21 cellular contexts compared by ENCODE assay signal in genomic region chr1:201260648-201261311, GRCh38. TPM values are rescaled to one million over a fixed set of nuclear protein-coding genes. Genes with fewer than 3 reads are reported as not detected.
DNase-seq lines count a peak whose midpoint lies in the region; ATAC-seq and TF ChIP-seq lines count a peak whose summit lies in the region.
"Had no signal": no experiment of that assay in that cellular context is flagged by ENCODE, and none has a peak within 500 bp of the region (broad histone marks: within the 10 kb centered on the region; RNA-seq: fewer than 3 reads in every experiment).

No MANE protein-coding gene starts in this region.

- intact Hi-C loops in CD8-positive, alpha-beta T cell (cut with DNase I, micrococcal nuclease), result no loop called here
- intact Hi-C loops in Caco-2 (cut with micrococcal nuclease; ENCODE audit: unreplicated experiment), result no loop called here

- TF ChIP-seq CTCF in CD8-positive, alpha-beta T cell (IDR thresholded peaks at IDR 0.05), result no peak
- no peak for TF ChIP-seq CTCF in Peyer's patch (IDR thresholded peaks at IDR 0.05)
- no peak for TF ChIP-seq CTCF in neural progenitor cell (IDR thresholded peaks at IDR 0.05)
- TF ChIP-seq CTCF in Caco-2 (IDR thresholded peaks at IDR 0.05; ENCODE audit: insufficient read depth in 1 of 2, low read depth in 1 of 2, low read length in 1 of 2, severe bottlenecking in 1 of 2, unreplicated experiment in 1 of 2), result no peak

- H2AFZ ChIP-seq in neural progenitor cell (replicated peaks), result no peak overlapping the region

- H3K4me3 ChIP-seq in CD8-positive, alpha-beta T cell (ENCODE audit: low read depth, low read length), result no peak overlapping the region
- H3K4me3 ChIP-seq in Peyer's patch (no peak overlapping the region), neural progenitor cell (no peak overlapping the region), Caco-2 (ENCODE audit: low read depth, low read length) (no peak overlapping the region)
- H3K4me3 ChIP-seq: ascending aorta, HAP-1, mucosa of descending colon, SJSA1 had no signal

- POLR2A ChIA-PET in CD8-positive, alpha-beta T cell (lab: Charles Lee), result no interaction called here
- POLR2A ChIA-PET in Caco-2 (lab: Charles Lee), result no interaction called here

- peak overlapping the region; percentile 38 for H3K4me3 Mint-ChIP-seq in CD8-positive, alpha-beta T cell
- no peak overlapping the region for H3K4me3 Mint-ChIP-seq in neural progenitor cell
- H3K4me3 Mint-ChIP-seq in Caco-2 (ENCODE audit: unreplicated experiment), result no peak overlapping the region
- H3K4me3 Mint-ChIP-seq: activated CD4-positive, alpha-beta memory T cell treated with anti-CD3 and anti-CD28 coated beads for 36 hours; activated naive CD4-positive, alpha-beta T cell treated with anti-CD3 and anti-CD28 coated beads, Interleukin-2, amount 10 ng/mL, durations not matched to agents 7 days and 5 days; activated T-cell treated with anti-CD3 and anti-CD28 coated beads, Interleukin-2, amount 50 U/mL, for 4 hours; CD4-positive, alpha-beta T cell; central memory CD8-positive, alpha-beta T cell; T-helper 1 cell treated with Interleukin-12 subunit alpha and Interleukin-12 subunit beta and Interleukin-4 antibody, amounts not matched to agents 30 μg/mL and 1 μg/mL, for 36 hours had no signal

- H3K79me2 ChIP-seq in neural progenitor cell (ENCODE audit: low read depth), result no peaks in the 10 kb centered on the region

- H3F3A ChIP-seq in neural progenitor cell (ENCODE audit: low read depth), result no peaks in the 10 kb centered on the region

- no peaks in the 10 kb centered on the region for H4K20me1 ChIP-seq in neural progenitor cell (ENCODE audit: low read depth)

- no peaks in the 10 kb centered on the region for H3K36me3 Mint-ChIP-seq in CD8-positive, alpha-beta T cell
- H3K36me3 Mint-ChIP-seq in neural progenitor cell (no peaks in the 10 kb centered on the region), Caco-2 (ENCODE audit: insufficient read depth, unreplicated experiment) (no peaks in the 10 kb centered on the region)
- H3K36me3 Mint-ChIP-seq: activated CD4-positive, alpha-beta memory T cell treated with anti-CD3 and anti-CD28 coated beads for 36 hours; activated naive CD4-positive, alpha-beta T cell treated with anti-CD3 and anti-CD28 coated beads, Interleukin-2, amount 10 ng/mL, durations not matched to agents 7 days and 5 days had no signal

- no peak overlapping the region for H3K27ac ChIP-seq in CD8-positive, alpha-beta T cell (ENCODE audit: low read depth, low read length)
- H3K27ac ChIP-seq in Peyer's patch, result no peak overlapping the region
- H3K27ac ChIP-seq in neural progenitor cell, result no peak overlapping the region
- H3K27ac ChIP-seq: ascending aorta, SJSA1, VCaP had no signal

- no peaks in the 10 kb centered on the region for H3K9me3 ChIP-seq in CD8-positive, alpha-beta T cell (ENCODE audit: low read length)
- H3K9me3 ChIP-seq in Peyer's patch (no peaks in the 10 kb centered on the region), neural progenitor cell (ENCODE audit: low read depth) (no peaks in the 10 kb centered on the region), Caco-2 (no peaks in the 10 kb centered on the region)
- H3K9me3 ChIP-seq: ascending aorta, HAP-1, mucosa of descending colon, SJSA1 had no signal

- BruUV-seq in Caco-2 (replicated peaks; lab: Mats Ljungman, UMichigan), result no TSS peak

- H3K9ac ChIP-seq in neural progenitor cell, result no peak overlapping the region

- no peaks in the 10 kb centered on the region for H3K4me1 ChIP-seq in CD8-positive, alpha-beta T cell (ENCODE audit: insufficient read depth, low read length)
- H3K4me1 ChIP-seq in Peyer's patch (peaks cover 0 to 10% (median 4%) of the 10 kb centered on the region in 4 donors), neural progenitor cell (peaks cover 4% of the 10 kb centered on the region), Caco-2 (no peaks in the 10 kb centered on the region)
- H3K4me1 ChIP-seq: ascending aorta, HAP-1 had no signal

- H3K9me3 Mint-ChIP-seq in CD8-positive, alpha-beta T cell, result no peaks in the 10 kb centered on the region
- H3K9me3 Mint-ChIP-seq in neural progenitor cell, result no peaks in the 10 kb centered on the region
- H3K9me3 Mint-ChIP-seq in Caco-2 (ENCODE audit: unreplicated experiment), result no peaks in the 10 kb centered on the region
- H3K9me3 Mint-ChIP-seq: activated CD4-positive, alpha-beta memory T cell treated with anti-CD3 and anti-CD28 coated beads for 36 hours; activated naive CD4-positive, alpha-beta T cell treated with anti-CD3 and anti-CD28 coated beads, Interleukin-2, amount 10 ng/mL, durations not matched to agents 7 days and 5 days; activated T-cell treated with anti-CD3 and anti-CD28 coated beads, Interleukin-2, amount 50 U/mL, for 4 hours; CD4-positive, alpha-beta T cell; central memory CD8-positive, alpha-beta T cell; T-helper 1 cell treated with Interleukin-12 subunit alpha and Interleukin-12 subunit beta and Interleukin-4 antibody, amounts not matched to agents 30 μg/mL and 1 μg/mL, for 36 hours had no signal

- no peak overlapping the region for H3K4me2 ChIP-seq in neural progenitor cell

- ATAC-seq in CD8-positive, alpha-beta T cell, result no peak
- ATAC-seq in esophagus mucosa, result peak; percentile 77
- ATAC-seq: activated T-cell treated with anti-CD3 and anti-CD28 coated beads, Interleukin-2, amount 50 U/mL, for 4 hours had no signal

- no peak for TF ChIP-seq POLR2A in Peyer's patch (IDR thresholded peaks at IDR 0.05)

- H3K27ac Mint-ChIP-seq in CD8-positive, alpha-beta T cell, result no peak overlapping the region
- H3K27ac Mint-ChIP-seq in neural progenitor cell (peak overlapping the region; percentile 9), Caco-2 (ENCODE audit: unreplicated experiment) (no peak overlapping the region)
- H3K27ac Mint-ChIP-seq: activated CD4-positive, alpha-beta memory T cell treated with anti-CD3 and anti-CD28 coated beads for 36 hours; activated naive CD4-positive, alpha-beta T cell treated with anti-CD3 and anti-CD28 coated beads, Interleukin-2, amount 10 ng/mL, durations not matched to agents 7 days and 5 days; CD4-positive, alpha-beta T cell; T-helper 1 cell treated with Interleukin-12 subunit alpha and Interleukin-12 subunit beta and Interleukin-4 antibody, amounts not matched to agents 30 μg/mL and 1 μg/mL, for 36 hours had no signal

- no peaks in the 10 kb centered on the region for H3K36me3 ChIP-seq in CD8-positive, alpha-beta T cell (ENCODE audit: insufficient read depth, low read length)
- H3K36me3 ChIP-seq in Peyer's patch, result no peaks in the 10 kb centered on the region
- no peaks in the 10 kb centered on the region for H3K36me3 ChIP-seq in neural progenitor cell
- H3K36me3 ChIP-seq in Caco-2 (ENCODE audit: control insufficient read depth, insufficient read depth, low read length), result no peaks in the 10 kb centered on the region
- H3K36me3 ChIP-seq: ascending aorta, HAP-1, SJSA1 had no signal

- DNase-seq in CD8-positive, alpha-beta T cell, result peak in 1 of 7 experiments; percentile 7
- DNase-seq in Peyer's patch (peak in 2 of 3 donors; percentile 23 to 26), neural progenitor cell (ENCODE audit: low spot score) (no peak), Caco-2 (no peak), superior temporal gyrus (ENCODE audit: extremely low spot score) (no peak), NCI-H2107 (lab: John Stamatoyannopoulos, UW) (no peak)
- DNase-seq in activated naive CD4-positive, alpha-beta T cell treated with anti-CD3 and anti-CD28 coated beads, Interleukin-2, amount 50 U/mL, for 16 hours, result no peak
- DNase-seq: activated CD4-positive, alpha-beta memory T cell treated with anti-CD3 and anti-CD28 coated beads for 36 hours; activated naive CD4-positive, alpha-beta T cell treated with anti-CD3 and anti-CD28 coated beads, Interleukin-2, amount 10 ng/mL, durations not matched to agents 7 days and 5 days; activated T-cell treated with anti-CD3 and anti-CD28 coated beads, Interleukin-2, amount 50 U/mL, for 4 hours; CD4-positive, alpha-beta T cell; Karpas-422; mucosa of descending colon; NCI-H1048 had no signal

- H3K27me3 ChIP-seq in CD8-positive, alpha-beta T cell (ENCODE audit: insufficient read depth, low read length), result no peaks in the 10 kb centered on the region
- H3K27me3 ChIP-seq in Peyer's patch (no peaks in the 10 kb centered on the region), neural progenitor cell (peaks cover 22% of the 10 kb centered on the region), Caco-2 (replicated peaks; ENCODE audit: control insufficient read depth, insufficient read depth, low read length) (no peaks in the 10 kb centered on the region)

- peaks cover 11% of the 10 kb centered on the region for H3K27me3 Mint-ChIP-seq in CD8-positive, alpha-beta T cell (ENCODE audit: low read depth)
- H3K27me3 Mint-ChIP-seq in neural progenitor cell (ENCODE audit: insufficient read depth, low read depth) (peaks cover 9% of the 10 kb centered on the region), Caco-2 (ENCODE audit: insufficient read depth, unreplicated experiment) (no peaks in the 10 kb centered on the region)

- peaks cover 4% of the 10 kb centered on the region for H3K4me1 Mint-ChIP-seq in CD8-positive, alpha-beta T cell (ENCODE audit: low read depth)
- H3K4me1 Mint-ChIP-seq in neural progenitor cell (peaks cover 3% of the 10 kb centered on the region), Caco-2 (ENCODE audit: low read depth, unreplicated experiment) (no peaks in the 10 kb centered on the region)
- H3K4me1 Mint-ChIP-seq: central memory CD8-positive, alpha-beta T cell had no signal

- CTCF ChIA-PET in CD8-positive, alpha-beta T cell (lab: Charles Lee), result no interaction called here
- CTCF ChIA-PET in Caco-2 (lab: Charles Lee), result no interaction called here

RNA-seq across cellular contexts. Expression of gene PKP1, which starts 22.5 kb away (rescaled TPM):
- not detected for total RNA-seq in CD8-positive, alpha-beta T cell
- total RNA-seq in Peyer's patch, result 10 to 100 TPM in 1 of 4 donors, 1 to 10 TPM in 2, under 1 TPM in 1; 0.54 to 11.6 (median 1.4) TPM
- total RNA-seq in esophagus mucosa, result 608 TPM
- 0.02 TPM in 1 of 2 replicates, not detected in the other for total RNA-seq in neural progenitor cell (ENCODE audit: low replicate concordance)
- total RNA-seq in Caco-2 (2022), result 0.05 TPM in 1 of 2 replicates, not detected in the other
- total RNA-seq: activated CD4-positive, alpha-beta memory T cell treated with anti-CD3 and anti-CD28 coated beads for 36 hours; activated T-cell treated with anti-CD3 and anti-CD28 coated beads, Interleukin-2, amount 50 U/mL, for 4 hours; ascending aorta; CD4-positive, alpha-beta T cell; SJSA1 had no signal

Comparison
In these comparisons a context has a peak if more than half of its experiments do, and no peak if none do; other contexts are left out.
1. DNase-seq: peak in Peyer's patch (2 of 3); none in neural progenitor cell (single experiment), Caco-2 (0 of 2), superior temporal gyrus (single experiment), activated naive CD4-positive, alpha-beta T cell treated with anti-CD3 and anti-CD28 coated beads, Interleukin-2, amount 50 U/mL, for 16 hours (single experiment) and NCI-H2107 (single experiment).
2. RNA of gene PKP1, which starts 22.5 kb away (total RNA-seq): 608 TPM in esophagus mucosa (single experiment); 0.54 to 11.6 TPM in Peyer's patch, 0.05 TPM in Caco-2, 0.02 TPM in neural progenitor cell and not detected in CD8-positive, alpha-beta T cell; every median in the first group is over 10 times any median in the second.